Comparison of ENCODE assay signal across 23 cellular contexts in the genomic region with DNA sequence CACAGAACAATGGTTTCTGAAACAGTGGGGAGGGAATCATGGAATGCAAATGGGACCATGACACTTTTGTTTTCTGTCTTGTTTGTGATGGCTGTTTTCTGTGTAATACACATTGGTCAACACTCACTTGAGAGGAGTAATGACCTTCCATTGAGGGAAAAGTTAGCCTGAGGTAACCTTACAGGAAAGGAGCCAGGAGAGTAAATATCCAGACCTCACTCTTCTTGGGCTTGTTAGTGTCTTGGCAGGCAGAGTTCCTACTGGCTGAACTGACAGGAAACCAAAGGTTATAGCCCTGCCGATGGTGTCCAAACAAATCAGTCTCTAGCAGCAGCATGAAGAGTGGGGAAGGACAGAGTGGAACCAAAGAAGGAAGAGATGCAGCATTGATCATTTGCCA. TPM values are rescaled to one million over a fixed set of nuclear protein-coding genes. Genes with fewer than 3 reads are reported as not detected.
"Had no signal": no experiment of that assay in that cellular context is flagged by ENCODE, and none has a peak within 500 bp of the region (broad histone marks: within the 10 kb centered on the region; RNA-seq: fewer than 3 reads in every experiment).

No MANE protein-coding gene starts in this region.

- H3K4me1 Mint-ChIP-seq: activated T-helper 17 cell treated with anti-CD3 and anti-CD28 coated beads, Interleukin-2, amount 50 U/mL, for 72 hours; memory B cell; stimulated activated naive B cell treated with anti-CD40 and anti-IgM and Interleukin-4, amounts not matched to agents 10 μg/mL and 1 μg/mL and 100 μg/mL, for 72 hours had no signal

- ATAC-seq: activated T-helper 17 cell treated with anti-CD3 and anti-CD28 coated beads, Interleukin-2, amount 50 U/mL, for 72 hours; gastrocnemius medialis; left ventricle myocardium superior; mucosa of descending colon; stimulated activated naive B cell treated with anti-CD40 and anti-IgM and Interleukin-4, amounts not matched to agents 10 μg/mL and 1 μg/mL and 100 μg/mL, for 72 hours had no signal

- DNase-seq: activated naive CD4-positive, alpha-beta T cell; activated T-cell treated with anti-CD3 and anti-CD28 coated beads, Interleukin-2, amount 50 U/mL, for 1 hour; central memory CD4-positive, alpha-beta T cell; colonic mucosa; dorsolateral prefrontal cortex; esophagus squamous epithelium; gastrocnemius medialis; hippocampal formation; left ventricle myocardium superior; mucosa of descending colon; occipital lobe; retina; stimulated activated CD4-positive, alpha-beta T cell treated with anti-CD3 and anti-CD28 coated beads, Interleukin-2, amount 100 ng/mL, for 48 hours; stimulated activated CD8-positive, alpha-beta memory T cell treated with anti-CD3 and anti-CD28 coated beads, Interleukin-4, amount 100 ng/mL, for 48 hours; stimulated activated naive B cell treated with anti-CD40 and anti-IgM and Interleukin-4, amounts not matched to agents 10 μg/mL and 1 μg/mL and 100 μg/mL, for 72 hours; testis; trophoblast cell had no signal

- H3K4me1 ChIP-seq: adrenal gland, ascending aorta, colonic mucosa, gastrocnemius medialis, testis, vagina had no signal

- H3K27me3 Mint-ChIP-seq: stimulated activated naive B cell treated with anti-CD40 and anti-IgM and Interleukin-4, amounts not matched to agents 10 μg/mL and 1 μg/mL and 100 μg/mL, for 72 hours had no signal

- H3K27ac ChIP-seq: adrenal gland, ascending aorta, colonic mucosa, dorsolateral prefrontal cortex, esophagus squamous epithelium, gastrocnemius medialis, testis, vagina had no signal

- H3K9me3 ChIP-seq: ascending aorta, colonic mucosa, esophagus squamous epithelium, gastrocnemius medialis, mucosa of descending colon, testis, vagina had no signal

- H3K4me3 Mint-ChIP-seq: activated naive CD8-positive, alpha-beta T cell; activated T-helper 17 cell treated with anti-CD3 and anti-CD28 coated beads, Interleukin-2, amount 50 U/mL, for 72 hours; memory B cell; stimulated activated naive B cell treated with anti-CD40 and anti-IgM and Interleukin-4, amounts not matched to agents 10 μg/mL and 1 μg/mL and 100 μg/mL, for 72 hours had no signal

- H3K27ac Mint-ChIP-seq: activated naive CD8-positive, alpha-beta T cell; activated T-helper 17 cell treated with anti-CD3 and anti-CD28 coated beads, Interleukin-2, amount 50 U/mL, for 72 hours; memory B cell; stimulated activated naive B cell treated with anti-CD40 and anti-IgM and Interleukin-4, amounts not matched to agents 10 μg/mL and 1 μg/mL and 100 μg/mL, for 72 hours had no signal

- H3K4me3 ChIP-seq: adrenal gland, ascending aorta, colonic mucosa, dorsolateral prefrontal cortex, esophagus squamous epithelium, gastrocnemius medialis, mucosa of descending colon, testis, vagina had no signal

- H3K27me3 ChIP-seq: adrenal gland, ascending aorta, colonic mucosa, esophagus squamous epithelium, gastrocnemius medialis, testis, vagina had no signal

- H3K36me3 Mint-ChIP-seq: activated naive CD8-positive, alpha-beta T cell; memory B cell; stimulated activated naive B cell treated with anti-CD40 and anti-IgM and Interleukin-4, amounts not matched to agents 10 μg/mL and 1 μg/mL and 100 μg/mL, for 72 hours had no signal

- H3K36me3 ChIP-seq: adrenal gland, ascending aorta, colonic mucosa, esophagus squamous epithelium, gastrocnemius medialis, vagina had no signal

- H3K9me3 Mint-ChIP-seq: activated T-helper 17 cell treated with anti-CD3 and anti-CD28 coated beads, Interleukin-2, amount 50 U/mL, for 72 hours; memory B cell; stimulated activated naive B cell treated with anti-CD40 and anti-IgM and Interleukin-4, amounts not matched to agents 10 μg/mL and 1 μg/mL and 100 μg/mL, for 72 hours had no signal

RNA-seq across cellular contexts. Expression of a gene that starts 17.2 kb away (rescaled TPM):
- total RNA-seq: activated T-helper 17 cell treated with anti-CD3 and anti-CD28 coated beads, Interleukin-2, amount 50 U/mL, for 72 hours; ascending aorta; gastrocnemius medialis; left ventricle myocardium superior had no signal
